1 cellular context compared by ENCODE assay signal in genomic region chr19:2615782-2616181, GRCh38.
TF ChIP-seq lines count a peak whose summit lies in the region.

No MANE protein-coding gene starts in this region.

TF ChIP-seq in SK-N-SH, 30 proteins besides CTCF, POLR2A, EP300 and RAD21 (continued from another document):
- no peak for TF ChIP-seq PBX3 (IDR thresholded peaks at IDR 0.05)
- no peak for TF ChIP-seq GABPA (IDR thresholded peaks at IDR 0.05; ENCODE audit: low read depth)
- no peak for TF ChIP-seq RCOR1 (IDR thresholded peaks at IDR 0.05; ENCODE audit: low read length)
